In genomic region chr15:67834593-67835348, GRCh38 we compare ENCODE assay signal across 8 cellular contexts. TPM values are rescaled to one million over a fixed set of nuclear protein-coding genes. Genes with fewer than 3 reads are reported as not detected.
A peak's percentile ranks its signal among the peaks of the same experiment; 100 is the strongest.
DNase-seq lines count a peak whose midpoint lies in the region; ATAC-seq and TF ChIP-seq lines count a peak whose summit lies in the region.

No MANE protein-coding gene starts in this region.

- peaks cover 8% of the 10 kb centered on the region for H3K36me3 Mint-ChIP-seq in glutamatergic neuron (ENCODE audit: unreplicated experiment)

- H3K27ac Mint-ChIP-seq in glutamatergic neuron (ENCODE audit: unreplicated experiment): no peak overlapping the region

- peaks cover 10% of the 10 kb centered on the region for H3K27me3 Mint-ChIP-seq in glutamatergic neuron (ENCODE audit: unreplicated experiment)

- peak overlapping the region; percentile 79 for H3K4me3 Mint-ChIP-seq in glutamatergic neuron (ENCODE audit: unreplicated experiment)

- TF ChIP-seq CTCF in GM12864 (IDR thresholded peaks at IDR 0.05; ENCODE audit: low read depth, low read length, missing control alignments): no peak
- TF ChIP-seq CTCF in RWPE2 (IDR thresholded peaks at IDR 0.05; ENCODE audit: poor library complexity, severe bottlenecking): no peak
- no peak for TF ChIP-seq CTCF in glutamatergic neuron (IDR thresholded peaks at IDR 0.05; ENCODE audit: partially characterized antibody, unreplicated experiment)

- H3K4me1 Mint-ChIP-seq in glutamatergic neuron (ENCODE audit: low read depth, unreplicated experiment): peaks cover 12% of the 10 kb centered on the region

- H3K4me3 ChIP-seq in GM12864 (ENCODE audit: low read depth, low read length): peak overlapping the region; percentile 51
- peak overlapping the region; percentile 19 for H3K4me3 ChIP-seq in RWPE2 (ENCODE audit: severe bottlenecking)
- H3K4me3 ChIP-seq in rectal smooth muscle tissue (ENCODE audit: low read length): peak overlapping the region; percentile 31

- H3K27ac ChIP-seq in RWPE2 (ENCODE audit: poor library complexity, severe bottlenecking) (no peak overlapping the region), rectal smooth muscle tissue (ENCODE audit: low read depth, low read length) (no peak overlapping the region)

- H3K9ac ChIP-seq in rectal smooth muscle tissue (ENCODE audit: low read length): no peak overlapping the region

- no peak for DNase-seq in GM12864 (ENCODE audit: low read depth)
- DNase-seq in RWPE2 (ENCODE audit: low spot score): peak; percentile 66
- DNase-seq in glutamatergic neuron: peak; percentile 48
- no peak for DNase-seq in NCI-H187 (lab: John Stamatoyannopoulos, UW)
- no peak for DNase-seq in SW480 (ENCODE audit: low spot score)
- no peak for DNase-seq in GDM1 (lab: John Stamatoyannopoulos, UW)

- peaks cover 62% of the 10 kb centered on the region for H3K27me3 ChIP-seq in RWPE2 (ENCODE audit: insufficient read depth, poor library complexity, severe bottlenecking)
- peaks cover 58% of the 10 kb centered on the region for H3K27me3 ChIP-seq in rectal smooth muscle tissue (ENCODE audit: control insufficient read depth, insufficient read depth, low read length)

- no peaks in the 10 kb centered on the region for H3K9me3 ChIP-seq in RWPE2 (ENCODE audit: severe bottlenecking)

- ATAC-seq in RWPE2 (ENCODE audit: low read depth) (no peak), HG03378 (IDR thresholded peaks at IDR 0.05; ENCODE audit: unreplicated experiment) (no peak)

- H3K9me3 Mint-ChIP-seq in glutamatergic neuron (ENCODE audit: unreplicated experiment): peaks cover 5% of the 10 kb centered on the region

- H3K4me1 ChIP-seq in RWPE2 (ENCODE audit: insufficient read depth, poor library complexity, severe bottlenecking) (peaks cover 4% of the 10 kb centered on the region), rectal smooth muscle tissue (ENCODE audit: control insufficient read depth, insufficient read depth, low read length) (peaks cover 5% of the 10 kb centered on the region)

- H3K36me3 ChIP-seq in RWPE2 (ENCODE audit: low read depth) (no peaks in the 10 kb centered on the region), rectal smooth muscle tissue (ENCODE audit: control insufficient read depth, insufficient read depth, low read length) (no peaks in the 10 kb centered on the region)

RNA-seq across cellular contexts. Expression of gene RNU6-1, which starts 5.1 kb away (rescaled TPM):
- total RNA-seq in glutamatergic neuron (ENCODE audit: unreplicated experiment): not detected

RNA-seq across cellular contexts. Expression of gene SKOR1, which starts 9.5 kb away (rescaled TPM):
- total RNA-seq in glutamatergic neuron (ENCODE audit: unreplicated experiment): 4.0 TPM

Comparison
In these comparisons a context has a peak if more than half of its experiments do, and no peak if none do; other contexts are left out.
1. DNase-seq: peak in RWPE2 (single experiment) and glutamatergic neuron (single experiment); none in GM12864 (single experiment), NCI-H187 (0 of 2), SW480 (single experiment) and GDM1 (single experiment).
2. Peak in every context shown above with its lines, with median percentiles within 50 percentile points of each other: H3K4me3 ChIP-seq.